Comparison of ENCODE assay signal across 1 cellular context in genomic region chr10:17563452-17563851, GRCh38.
TF ChIP-seq lines count a peak whose summit lies in the region.

No MANE protein-coding gene starts in this region.

TF ChIP-seq in K562, 482 proteins besides CTCF, POLR2A, EP300 and RAD21 (continued from another document and continues in another):
- TF ChIP-seq GMEB1 (CRISPR knock-in tag; IDR thresholded peaks at IDR 0.05) (no peak), CREBBP (IDR thresholded peaks at IDR 0.05; ENCODE audit: low read depth, low read length) (no peak), FOXJ3 (CRISPR knock-in tag; IDR thresholded peaks at IDR 0.05) (no peak), FOXA1 (IDR thresholded peaks at IDR 0.05; ENCODE audit: borderline replicate concordance) (no peak), CBX8 (IDR thresholded peaks at IDR 0.05; ENCODE audit: borderline replicate concordance, extremely low read depth, low read depth, low read length, poor library complexity, severe bottlenecking) (no peak), CBX5 (IDR thresholded peaks at IDR 0.05; ENCODE audit: borderline replicate concordance, low read depth) (no peak), ZNF324 (CRISPR knock-in tag; IDR thresholded peaks at IDR 0.05) (no peak), E2F1 (CRISPR knock-in tag; IDR thresholded peaks at IDR 0.05) (no peak), ZNF57 (CRISPR knock-in tag; IDR thresholded peaks at IDR 0.05) (no peak), ZNF778 (CRISPR knock-in tag; IDR thresholded peaks at IDR 0.05) (no peak), PTTG1 (tag; IDR thresholded peaks at IDR 0.05; ENCODE audit: low read depth) (peak; percentile 85), SMAD4 (CRISPR knock-in tag; conservative IDR thresholded peaks at IDR 0.05) (peak; percentile 74), ESRRA (IDR thresholded peaks at IDR 0.05; ENCODE audit: borderline replicate concordance, low read depth) (no peak), DDX20 (tag; IDR thresholded peaks at IDR 0.05; ENCODE audit: low read depth) (peak; percentile 89), E2F4 (CRISPR knock-in tag; IDR thresholded peaks at IDR 0.05; ENCODE audit: low read depth) (no peak), TAF7 (tag; IDR thresholded peaks at IDR 0.05) (no peak), NR1H2 (CRISPR knock-in tag; IDR thresholded peaks at IDR 0.05) (no peak), ZBTB49 (CRISPR knock-in tag; IDR thresholded peaks at IDR 0.05; ENCODE audit: borderline replicate concordance) (no peak), SRF (CRISPR knock-in tag; IDR thresholded peaks at IDR 0.05) (no peak), CEBPB (tag; IDR thresholded peaks at IDR 0.05) (no peak), BRF1 (IDR thresholded peaks at IDR 0.05; ENCODE audit: borderline replicate concordance, extremely low read depth, insufficient read length) (no peak), ZNF766 (CRISPR knock-in tag; conservative IDR thresholded peaks at IDR 0.05) (0 out of 2 replicates have a peak, but pooled peaks have one; percentile 40), ZNF253 (CRISPR knock-in tag; conservative IDR thresholded peaks at IDR 0.05) (no peak), STAT5A (IDR thresholded peaks at IDR 0.05; ENCODE audit: borderline replicate concordance, low read length) (no peak), POLR2H (tag; IDR thresholded peaks at IDR 0.05; ENCODE audit: low read depth) (no peak), ERF (CRISPR knock-in tag; IDR thresholded peaks at IDR 0.05) (no peak), L3MBTL2 (IDR thresholded peaks at IDR 0.05) (no peak), GATAD2A (IDR thresholded peaks at IDR 0.05) (0 out of 2 replicates have a peak, but pooled peaks have one; percentile 49), NBN (IDR thresholded peaks at IDR 0.05; ENCODE audit: low read depth) (no peak), ZNF584 (CRISPR knock-in tag; IDR thresholded peaks at IDR 0.05; ENCODE audit: low read depth) (0 out of 2 replicates have a peak, but pooled peaks have one; percentile 30), NCOA1 (IDR thresholded peaks at IDR 0.05; ENCODE audit: low read depth) (no peak), ZBTB1 (CRISPR knock-in tag; IDR thresholded peaks at IDR 0.05; ENCODE audit: borderline replicate concordance, low read depth) (no peak), NR3C1 (CRISPR knock-in tag; IDR thresholded peaks at IDR 0.05) (no peak)
- TF ChIP-seq, protein P1, sequence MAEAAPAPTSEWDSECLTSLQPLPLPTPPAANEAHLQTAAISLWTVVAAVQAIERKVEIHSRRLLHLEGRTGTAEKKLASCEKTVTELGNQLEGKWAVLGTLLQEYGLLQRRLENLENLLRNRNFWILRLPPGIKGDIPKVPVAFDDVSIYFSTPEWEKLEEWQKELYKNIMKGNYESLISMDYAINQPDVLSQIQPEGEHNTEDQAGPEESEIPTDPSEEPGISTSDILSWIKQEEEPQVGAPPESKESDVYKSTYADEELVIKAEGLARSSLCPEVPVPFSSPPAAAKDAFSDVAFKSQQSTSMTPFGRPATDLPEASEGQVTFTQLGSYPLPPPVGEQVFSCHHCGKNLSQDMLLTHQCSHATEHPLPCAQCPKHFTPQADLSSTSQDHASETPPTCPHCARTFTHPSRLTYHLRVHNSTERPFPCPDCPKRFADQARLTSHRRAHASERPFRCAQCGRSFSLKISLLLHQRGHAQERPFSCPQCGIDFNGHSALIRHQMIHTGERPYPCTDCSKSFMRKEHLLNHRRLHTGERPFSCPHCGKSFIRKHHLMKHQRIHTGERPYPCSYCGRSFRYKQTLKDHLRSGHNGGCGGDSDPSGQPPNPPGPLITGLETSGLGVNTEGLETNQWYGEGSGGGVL (CRISPR knock-in tag; IDR thresholded peaks at IDR 0.05): peak; percentile 19; the same call in 1 of the 2 replicates
- TF ChIP-seq, protein P2, sequence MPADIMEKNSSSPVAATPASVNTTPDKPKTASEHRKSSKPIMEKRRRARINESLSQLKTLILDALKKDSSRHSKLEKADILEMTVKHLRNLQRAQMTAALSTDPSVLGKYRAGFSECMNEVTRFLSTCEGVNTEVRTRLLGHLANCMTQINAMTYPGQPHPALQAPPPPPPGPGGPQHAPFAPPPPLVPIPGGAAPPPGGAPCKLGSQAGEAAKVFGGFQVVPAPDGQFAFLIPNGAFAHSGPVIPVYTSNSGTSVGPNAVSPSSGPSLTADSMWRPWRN (IDR thresholded peaks at IDR 0.05; ENCODE audit: low read depth): no peak
- TF ChIP-seq, protein P3, sequence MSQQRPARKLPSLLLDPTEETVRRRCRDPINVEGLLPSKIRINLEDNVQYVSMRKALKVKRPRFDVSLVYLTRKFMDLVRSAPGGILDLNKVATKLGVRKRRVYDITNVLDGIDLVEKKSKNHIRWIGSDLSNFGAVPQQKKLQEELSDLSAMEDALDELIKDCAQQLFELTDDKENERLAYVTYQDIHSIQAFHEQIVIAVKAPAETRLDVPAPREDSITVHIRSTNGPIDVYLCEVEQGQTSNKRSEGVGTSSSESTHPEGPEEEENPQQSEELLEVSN (IDR thresholded peaks at IDR 0.05; ENCODE audit: borderline replicate concordance in 1 of 2, extremely low read depth in 1 of 2, insufficient read depth in 1 of 2, insufficient read length in 1 of 2, low read depth in 1 of 2, low read length in 1 of 2, poor library complexity in 1 of 2, severe bottlenecking in 1 of 2): no peak
- TF ChIP-seq, protein P4, sequence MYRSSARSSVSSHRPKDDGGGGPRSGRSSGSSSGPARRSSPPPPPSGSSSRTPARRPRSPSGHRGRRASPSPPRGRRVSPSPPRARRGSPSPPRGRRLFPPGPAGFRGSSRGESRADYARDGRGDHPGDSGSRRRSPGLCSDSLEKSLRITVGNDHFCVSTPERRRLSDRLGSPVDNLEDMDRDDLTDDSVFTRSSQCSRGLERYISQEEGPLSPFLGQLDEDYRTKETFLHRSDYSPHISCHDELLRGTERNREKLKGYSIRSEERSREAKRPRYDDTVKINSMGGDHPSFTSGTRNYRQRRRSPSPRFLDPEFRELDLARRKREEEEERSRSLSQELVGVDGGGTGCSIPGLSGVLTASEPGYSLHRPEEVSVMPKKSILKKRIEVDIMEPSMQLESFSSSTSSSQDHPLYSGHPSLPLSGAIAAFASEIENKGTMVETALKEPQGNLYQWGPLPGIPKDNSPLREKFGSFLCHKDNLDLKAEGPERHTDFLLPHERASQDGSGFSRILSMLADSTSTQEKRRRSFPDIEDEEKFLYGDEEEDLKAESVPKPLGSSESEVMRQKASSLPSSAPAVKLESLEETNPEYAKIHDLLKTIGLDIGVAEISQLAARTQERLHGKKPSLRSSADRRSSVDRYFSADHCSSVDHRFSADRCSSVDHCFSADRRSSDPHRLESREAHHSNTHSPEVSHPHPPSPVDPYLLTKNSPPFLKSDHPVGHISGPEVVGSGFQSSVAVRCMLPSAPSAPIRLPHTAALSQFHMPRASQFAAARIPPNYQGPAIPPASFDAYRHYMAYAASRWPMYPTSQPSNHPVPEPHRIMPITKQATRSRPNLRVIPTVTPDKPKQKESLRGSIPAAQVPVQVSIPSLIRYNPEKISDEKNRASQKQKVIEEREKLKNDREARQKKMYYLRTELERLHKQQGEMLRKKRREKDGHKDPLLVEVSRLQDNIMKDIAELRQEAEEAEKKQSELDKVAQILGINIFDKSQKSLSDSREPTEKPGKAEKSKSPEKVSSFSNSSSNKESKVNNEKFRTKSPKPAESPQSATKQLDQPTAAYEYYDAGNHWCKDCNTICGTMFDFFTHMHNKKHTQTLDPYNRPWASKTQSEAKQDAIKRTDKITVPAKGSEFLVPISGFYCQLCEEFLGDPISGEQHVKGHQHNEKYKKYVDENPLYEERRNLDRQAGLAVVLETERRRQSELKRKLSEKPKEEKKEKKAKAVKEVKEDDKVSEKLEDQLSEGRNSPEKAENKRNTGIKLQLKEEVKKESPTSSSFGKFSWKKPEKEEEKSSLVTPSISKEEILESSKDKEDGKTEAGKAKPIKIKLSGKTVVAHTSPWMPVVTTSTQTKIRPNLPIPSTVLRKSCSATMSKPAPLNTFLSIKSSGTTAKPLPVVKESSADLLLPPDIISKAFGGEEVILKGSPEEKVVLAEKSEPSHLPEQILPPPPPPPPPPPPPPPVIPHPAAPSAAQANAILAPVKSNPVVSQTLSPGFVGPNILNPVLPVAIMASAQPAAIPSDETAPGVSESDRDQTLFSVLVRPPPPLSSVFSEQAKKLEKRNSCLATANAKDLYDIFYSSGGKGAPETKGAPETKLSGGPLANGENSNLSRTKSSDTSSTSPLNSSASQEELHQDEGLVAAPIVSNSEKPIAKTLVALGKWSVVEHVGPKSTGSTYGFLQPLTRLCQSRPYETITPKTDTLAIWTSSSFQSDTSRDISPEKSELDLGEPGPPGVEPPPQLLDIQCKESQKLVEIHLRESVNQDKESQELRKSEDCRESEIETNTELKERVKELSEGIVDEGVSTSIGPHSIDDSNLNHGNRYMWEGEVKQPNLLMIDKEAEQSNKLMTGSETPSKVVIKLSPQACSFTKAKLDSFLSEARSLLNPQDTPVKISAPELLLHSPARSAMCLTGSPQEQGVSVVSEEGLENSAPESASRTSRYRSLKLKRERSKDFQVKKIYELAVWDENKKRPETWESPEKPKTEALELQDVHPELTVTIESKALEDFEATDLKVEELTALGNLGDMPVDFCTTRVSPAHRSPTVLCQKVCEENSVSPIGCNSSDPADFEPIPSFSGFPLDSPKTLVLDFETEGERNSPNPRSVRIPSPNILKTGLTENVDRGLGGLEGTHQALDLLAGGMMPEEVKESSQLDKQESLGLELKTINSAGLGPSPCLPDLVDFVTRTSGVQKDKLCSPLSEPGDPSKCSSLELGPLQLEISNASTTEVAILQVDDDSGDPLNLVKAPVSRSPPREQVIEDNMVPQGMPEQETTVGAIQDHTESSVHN (IDR thresholded peaks at IDR 0.05; ENCODE audit: borderline replicate concordance in 1 of 2, low read depth in 1 of 2): no peak
- TF ChIP-seq, protein P5, sequence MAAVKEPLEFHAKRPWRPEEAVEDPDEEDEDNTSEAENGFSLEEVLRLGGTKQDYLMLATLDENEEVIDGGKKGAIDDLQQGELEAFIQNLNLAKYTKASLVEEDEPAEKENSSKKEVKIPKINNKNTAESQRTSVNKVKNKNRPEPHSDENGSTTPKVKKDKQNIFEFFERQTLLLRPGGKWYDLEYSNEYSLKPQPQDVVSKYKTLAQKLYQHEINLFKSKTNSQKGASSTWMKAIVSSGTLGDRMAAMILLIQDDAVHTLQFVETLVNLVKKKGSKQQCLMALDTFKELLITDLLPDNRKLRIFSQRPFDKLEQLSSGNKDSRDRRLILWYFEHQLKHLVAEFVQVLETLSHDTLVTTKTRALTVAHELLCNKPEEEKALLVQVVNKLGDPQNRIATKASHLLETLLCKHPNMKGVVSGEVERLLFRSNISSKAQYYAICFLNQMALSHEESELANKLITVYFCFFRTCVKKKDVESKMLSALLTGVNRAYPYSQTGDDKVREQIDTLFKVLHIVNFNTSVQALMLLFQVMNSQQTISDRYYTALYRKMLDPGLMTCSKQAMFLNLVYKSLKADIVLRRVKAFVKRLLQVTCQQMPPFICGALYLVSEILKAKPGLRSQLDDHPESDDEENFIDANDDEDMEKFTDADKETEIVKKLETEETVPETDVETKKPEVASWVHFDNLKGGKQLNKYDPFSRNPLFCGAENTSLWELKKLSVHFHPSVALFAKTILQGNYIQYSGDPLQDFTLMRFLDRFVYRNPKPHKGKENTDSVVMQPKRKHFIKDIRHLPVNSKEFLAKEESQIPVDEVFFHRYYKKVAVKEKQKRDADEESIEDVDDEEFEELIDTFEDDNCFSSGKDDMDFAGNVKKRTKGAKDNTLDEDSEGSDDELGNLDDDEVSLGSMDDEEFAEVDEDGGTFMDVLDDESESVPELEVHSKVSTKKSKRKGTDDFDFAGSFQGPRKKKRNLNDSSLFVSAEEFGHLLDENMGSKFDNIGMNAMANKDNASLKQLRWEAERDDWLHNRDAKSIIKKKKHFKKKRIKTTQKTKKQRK (IDR thresholded peaks at IDR 0.05; ENCODE audit: borderline replicate concordance, low read depth, low read length): no peak
